In the genomic region with DNA sequence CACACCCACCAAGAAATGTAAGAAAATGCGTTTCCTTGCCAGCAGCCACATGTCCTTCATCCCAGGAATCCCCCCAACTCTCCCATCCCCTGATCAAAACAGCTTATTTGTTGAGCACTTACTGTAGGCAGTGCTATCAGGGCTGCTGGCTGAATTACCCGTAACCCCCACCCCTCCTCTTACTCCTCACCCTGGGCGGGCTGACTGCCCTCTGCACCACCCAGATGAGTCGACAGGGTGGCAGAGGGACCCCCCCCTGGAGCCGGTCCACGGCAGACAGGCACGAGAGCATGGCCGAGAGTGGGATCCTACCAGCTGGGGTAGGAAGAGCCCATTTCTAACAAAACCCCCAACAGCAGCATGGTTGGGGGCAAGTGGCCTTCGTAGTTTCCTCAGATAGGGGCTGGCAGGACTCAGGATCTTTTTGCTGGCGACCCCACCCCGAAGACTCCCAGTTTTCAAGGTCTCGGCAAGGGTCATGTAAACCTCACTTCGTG, we compare ENCODE assay signal across 1 cellular context.
TF ChIP-seq lines count a peak whose summit lies in the region.

No MANE protein-coding gene starts in this region.

TF ChIP-seq in K562, 482 proteins besides CTCF, POLR2A, EP300 and RAD21 (continued from another document and continues in another):
- TF ChIP-seq, protein P1, sequence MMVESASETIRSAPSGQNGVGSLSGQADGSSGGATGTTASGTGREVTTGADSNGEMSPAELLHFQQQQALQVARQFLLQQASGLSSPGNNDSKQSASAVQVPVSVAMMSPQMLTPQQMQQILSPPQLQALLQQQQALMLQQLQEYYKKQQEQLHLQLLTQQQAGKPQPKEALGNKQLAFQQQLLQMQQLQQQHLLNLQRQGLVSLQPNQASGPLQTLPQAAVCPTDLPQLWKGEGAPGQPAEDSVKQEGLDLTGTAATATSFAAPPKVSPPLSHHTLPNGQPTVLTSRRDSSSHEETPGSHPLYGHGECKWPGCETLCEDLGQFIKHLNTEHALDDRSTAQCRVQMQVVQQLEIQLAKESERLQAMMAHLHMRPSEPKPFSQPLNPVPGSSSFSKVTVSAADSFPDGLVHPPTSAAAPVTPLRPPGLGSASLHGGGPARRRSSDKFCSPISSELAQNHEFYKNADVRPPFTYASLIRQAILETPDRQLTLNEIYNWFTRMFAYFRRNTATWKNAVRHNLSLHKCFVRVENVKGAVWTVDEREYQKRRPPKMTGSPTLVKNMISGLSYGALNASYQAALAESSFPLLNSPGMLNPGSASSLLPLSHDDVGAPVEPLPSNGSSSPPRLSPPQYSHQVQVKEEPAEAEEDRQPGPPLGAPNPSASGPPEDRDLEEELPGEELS (CRISPR knock-in tag; IDR thresholded peaks at IDR 0.05; ENCODE audit: borderline replicate concordance): 0 out of 2 replicates have a peak, but pooled peaks have one; percentile 10
- TF ChIP-seq ZNF766 (CRISPR knock-in tag; conservative IDR thresholded peaks at IDR 0.05) (no peak; the same call in 1 of the 2 replicates), ZEB2 (IDR thresholded peaks at IDR 0.05) (no peak), SMARCC2 (IDR thresholded peaks at IDR 0.05; ENCODE audit: low read depth) (no peak), HDAC2 (IDR thresholded peaks at IDR 0.05) (no peak), PCBP1 (IDR thresholded peaks at IDR 0.05; ENCODE audit: low read depth, low read length, poor library complexity, severe bottlenecking) (no peak), CC2D1A (IDR thresholded peaks at IDR 0.05) (no peak), SETDB1 (IDR thresholded peaks at IDR 0.05; ENCODE audit: low read length) (no peak), RCOR1 (IDR thresholded peaks at IDR 0.05; ENCODE audit: borderline replicate concordance in 1 of 2, low read depth in 2 of 2, low read length in 2 of 2) (no peak), BCL6 (CRISPR knock-in tag; IDR thresholded peaks at IDR 0.05) (no peak), ZC3H11A (IDR thresholded peaks at IDR 0.05; ENCODE audit: low read depth, low read length) (no peak), EGR1 (conservative IDR thresholded peaks at IDR 0.05) (no peak), ERF (CRISPR knock-in tag; IDR thresholded peaks at IDR 0.05) (no peak; the same call in 1 of the 2 replicates), CCAR2 (IDR thresholded peaks at IDR 0.05; ENCODE audit: low read depth, low read length) (no peak), ARID1B (IDR thresholded peaks at IDR 0.05) (no peak), ESRRA (IDR thresholded peaks at IDR 0.05; ENCODE audit: borderline replicate concordance, low read depth) (no peak), POLR2AphosphoS2 (IDR thresholded peaks at IDR 0.05; ENCODE audit: low read length) (peak; percentile 28; the same call in 1 of the 2 replicates), BRD9 (IDR thresholded peaks at IDR 0.05; ENCODE audit: low read depth, partially characterized antibody) (no peak), ETV6 (IDR thresholded peaks at IDR 0.05; ENCODE audit: borderline replicate concordance in 1 of 2, low read depth in 2 of 2, low read length in 1 of 2) (no peak), ETV6 (CRISPR knock-in tag; IDR thresholded peaks at IDR 0.05; ENCODE audit: borderline replicate concordance) (peak; percentile 5; the same call in 1 of the 2 replicates), ZNF165 (CRISPR knock-in tag; IDR thresholded peaks at IDR 0.05; ENCODE audit: borderline replicate concordance) (no peak), NFE2L1 (tag; IDR thresholded peaks at IDR 0.05; ENCODE audit: borderline replicate concordance, low read depth) (no peak), NCOA1 (IDR thresholded peaks at IDR 0.05; ENCODE audit: low read depth) (no peak), ZBED1 (IDR thresholded peaks at IDR 0.05) (no peak; the same call in 1 of the 2 replicates), SAP30 (IDR thresholded peaks at IDR 0.05; ENCODE audit: borderline replicate concordance, insufficient read depth, low read depth, low read length, poor library complexity, severe bottlenecking) (no peak), PHTF2 (CRISPR knock-in tag; IDR thresholded peaks at IDR 0.05) (no peak), NFIX (CRISPR knock-in tag; IDR thresholded peaks at IDR 0.05; ENCODE audit: low read depth) (no peak), ZNF384 (IDR thresholded peaks at IDR 0.05; ENCODE audit: low read depth, low read length) (no peak), ZNF79 (CRISPR knock-in tag; IDR thresholded peaks at IDR 0.05; ENCODE audit: low read depth) (no peak), TAF9B (IDR thresholded peaks at IDR 0.05; ENCODE audit: partially characterized antibody) (no peak), IRF2 (CRISPR knock-in tag; IDR thresholded peaks at IDR 0.05) (no peak)
- TF ChIP-seq, protein P2, sequence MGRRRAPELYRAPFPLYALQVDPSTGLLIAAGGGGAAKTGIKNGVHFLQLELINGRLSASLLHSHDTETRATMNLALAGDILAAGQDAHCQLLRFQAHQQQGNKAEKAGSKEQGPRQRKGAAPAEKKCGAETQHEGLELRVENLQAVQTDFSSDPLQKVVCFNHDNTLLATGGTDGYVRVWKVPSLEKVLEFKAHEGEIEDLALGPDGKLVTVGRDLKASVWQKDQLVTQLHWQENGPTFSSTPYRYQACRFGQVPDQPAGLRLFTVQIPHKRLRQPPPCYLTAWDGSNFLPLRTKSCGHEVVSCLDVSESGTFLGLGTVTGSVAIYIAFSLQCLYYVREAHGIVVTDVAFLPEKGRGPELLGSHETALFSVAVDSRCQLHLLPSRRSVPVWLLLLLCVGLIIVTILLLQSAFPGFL (CRISPR knock-in tag; IDR thresholded peaks at IDR 0.05): no peak
- TF ChIP-seq, protein P3, sequence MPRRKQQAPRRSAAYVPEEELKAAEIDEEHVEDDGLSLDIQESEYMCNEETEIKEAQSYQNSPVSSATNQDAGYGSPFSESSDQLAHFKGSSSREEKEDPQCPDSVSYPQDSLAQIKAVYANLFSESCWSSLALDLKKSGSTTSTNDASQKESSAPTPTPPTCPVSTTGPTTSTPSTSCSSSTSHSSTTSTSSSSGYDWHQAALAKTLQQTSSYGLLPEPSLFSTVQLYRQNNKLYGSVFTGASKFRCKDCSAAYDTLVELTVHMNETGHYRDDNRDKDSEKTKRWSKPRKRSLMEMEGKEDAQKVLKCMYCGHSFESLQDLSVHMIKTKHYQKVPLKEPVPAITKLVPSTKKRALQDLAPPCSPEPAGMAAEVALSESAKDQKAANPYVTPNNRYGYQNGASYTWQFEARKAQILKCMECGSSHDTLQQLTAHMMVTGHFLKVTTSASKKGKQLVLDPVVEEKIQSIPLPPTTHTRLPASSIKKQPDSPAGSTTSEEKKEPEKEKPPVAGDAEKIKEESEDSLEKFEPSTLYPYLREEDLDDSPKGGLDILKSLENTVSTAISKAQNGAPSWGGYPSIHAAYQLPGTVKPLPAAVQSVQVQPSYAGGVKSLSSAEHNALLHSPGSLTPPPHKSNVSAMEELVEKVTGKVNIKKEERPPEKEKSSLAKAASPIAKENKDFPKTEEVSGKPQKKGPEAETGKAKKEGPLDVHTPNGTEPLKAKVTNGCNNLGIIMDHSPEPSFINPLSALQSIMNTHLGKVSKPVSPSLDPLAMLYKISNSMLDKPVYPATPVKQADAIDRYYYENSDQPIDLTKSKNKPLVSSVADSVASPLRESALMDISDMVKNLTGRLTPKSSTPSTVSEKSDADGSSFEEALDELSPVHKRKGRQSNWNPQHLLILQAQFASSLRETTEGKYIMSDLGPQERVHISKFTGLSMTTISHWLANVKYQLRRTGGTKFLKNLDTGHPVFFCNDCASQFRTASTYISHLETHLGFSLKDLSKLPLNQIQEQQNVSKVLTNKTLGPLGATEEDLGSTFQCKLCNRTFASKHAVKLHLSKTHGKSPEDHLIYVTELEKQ (CRISPR knock-in tag; IDR thresholded peaks at IDR 0.05): no peak
- TF ChIP-seq, protein P4, sequence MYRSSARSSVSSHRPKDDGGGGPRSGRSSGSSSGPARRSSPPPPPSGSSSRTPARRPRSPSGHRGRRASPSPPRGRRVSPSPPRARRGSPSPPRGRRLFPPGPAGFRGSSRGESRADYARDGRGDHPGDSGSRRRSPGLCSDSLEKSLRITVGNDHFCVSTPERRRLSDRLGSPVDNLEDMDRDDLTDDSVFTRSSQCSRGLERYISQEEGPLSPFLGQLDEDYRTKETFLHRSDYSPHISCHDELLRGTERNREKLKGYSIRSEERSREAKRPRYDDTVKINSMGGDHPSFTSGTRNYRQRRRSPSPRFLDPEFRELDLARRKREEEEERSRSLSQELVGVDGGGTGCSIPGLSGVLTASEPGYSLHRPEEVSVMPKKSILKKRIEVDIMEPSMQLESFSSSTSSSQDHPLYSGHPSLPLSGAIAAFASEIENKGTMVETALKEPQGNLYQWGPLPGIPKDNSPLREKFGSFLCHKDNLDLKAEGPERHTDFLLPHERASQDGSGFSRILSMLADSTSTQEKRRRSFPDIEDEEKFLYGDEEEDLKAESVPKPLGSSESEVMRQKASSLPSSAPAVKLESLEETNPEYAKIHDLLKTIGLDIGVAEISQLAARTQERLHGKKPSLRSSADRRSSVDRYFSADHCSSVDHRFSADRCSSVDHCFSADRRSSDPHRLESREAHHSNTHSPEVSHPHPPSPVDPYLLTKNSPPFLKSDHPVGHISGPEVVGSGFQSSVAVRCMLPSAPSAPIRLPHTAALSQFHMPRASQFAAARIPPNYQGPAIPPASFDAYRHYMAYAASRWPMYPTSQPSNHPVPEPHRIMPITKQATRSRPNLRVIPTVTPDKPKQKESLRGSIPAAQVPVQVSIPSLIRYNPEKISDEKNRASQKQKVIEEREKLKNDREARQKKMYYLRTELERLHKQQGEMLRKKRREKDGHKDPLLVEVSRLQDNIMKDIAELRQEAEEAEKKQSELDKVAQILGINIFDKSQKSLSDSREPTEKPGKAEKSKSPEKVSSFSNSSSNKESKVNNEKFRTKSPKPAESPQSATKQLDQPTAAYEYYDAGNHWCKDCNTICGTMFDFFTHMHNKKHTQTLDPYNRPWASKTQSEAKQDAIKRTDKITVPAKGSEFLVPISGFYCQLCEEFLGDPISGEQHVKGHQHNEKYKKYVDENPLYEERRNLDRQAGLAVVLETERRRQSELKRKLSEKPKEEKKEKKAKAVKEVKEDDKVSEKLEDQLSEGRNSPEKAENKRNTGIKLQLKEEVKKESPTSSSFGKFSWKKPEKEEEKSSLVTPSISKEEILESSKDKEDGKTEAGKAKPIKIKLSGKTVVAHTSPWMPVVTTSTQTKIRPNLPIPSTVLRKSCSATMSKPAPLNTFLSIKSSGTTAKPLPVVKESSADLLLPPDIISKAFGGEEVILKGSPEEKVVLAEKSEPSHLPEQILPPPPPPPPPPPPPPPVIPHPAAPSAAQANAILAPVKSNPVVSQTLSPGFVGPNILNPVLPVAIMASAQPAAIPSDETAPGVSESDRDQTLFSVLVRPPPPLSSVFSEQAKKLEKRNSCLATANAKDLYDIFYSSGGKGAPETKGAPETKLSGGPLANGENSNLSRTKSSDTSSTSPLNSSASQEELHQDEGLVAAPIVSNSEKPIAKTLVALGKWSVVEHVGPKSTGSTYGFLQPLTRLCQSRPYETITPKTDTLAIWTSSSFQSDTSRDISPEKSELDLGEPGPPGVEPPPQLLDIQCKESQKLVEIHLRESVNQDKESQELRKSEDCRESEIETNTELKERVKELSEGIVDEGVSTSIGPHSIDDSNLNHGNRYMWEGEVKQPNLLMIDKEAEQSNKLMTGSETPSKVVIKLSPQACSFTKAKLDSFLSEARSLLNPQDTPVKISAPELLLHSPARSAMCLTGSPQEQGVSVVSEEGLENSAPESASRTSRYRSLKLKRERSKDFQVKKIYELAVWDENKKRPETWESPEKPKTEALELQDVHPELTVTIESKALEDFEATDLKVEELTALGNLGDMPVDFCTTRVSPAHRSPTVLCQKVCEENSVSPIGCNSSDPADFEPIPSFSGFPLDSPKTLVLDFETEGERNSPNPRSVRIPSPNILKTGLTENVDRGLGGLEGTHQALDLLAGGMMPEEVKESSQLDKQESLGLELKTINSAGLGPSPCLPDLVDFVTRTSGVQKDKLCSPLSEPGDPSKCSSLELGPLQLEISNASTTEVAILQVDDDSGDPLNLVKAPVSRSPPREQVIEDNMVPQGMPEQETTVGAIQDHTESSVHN (IDR thresholded peaks at IDR 0.05; ENCODE audit: borderline replicate concordance in 1 of 2, low read depth in 1 of 2): no peak
- TF ChIP-seq, protein P5, sequence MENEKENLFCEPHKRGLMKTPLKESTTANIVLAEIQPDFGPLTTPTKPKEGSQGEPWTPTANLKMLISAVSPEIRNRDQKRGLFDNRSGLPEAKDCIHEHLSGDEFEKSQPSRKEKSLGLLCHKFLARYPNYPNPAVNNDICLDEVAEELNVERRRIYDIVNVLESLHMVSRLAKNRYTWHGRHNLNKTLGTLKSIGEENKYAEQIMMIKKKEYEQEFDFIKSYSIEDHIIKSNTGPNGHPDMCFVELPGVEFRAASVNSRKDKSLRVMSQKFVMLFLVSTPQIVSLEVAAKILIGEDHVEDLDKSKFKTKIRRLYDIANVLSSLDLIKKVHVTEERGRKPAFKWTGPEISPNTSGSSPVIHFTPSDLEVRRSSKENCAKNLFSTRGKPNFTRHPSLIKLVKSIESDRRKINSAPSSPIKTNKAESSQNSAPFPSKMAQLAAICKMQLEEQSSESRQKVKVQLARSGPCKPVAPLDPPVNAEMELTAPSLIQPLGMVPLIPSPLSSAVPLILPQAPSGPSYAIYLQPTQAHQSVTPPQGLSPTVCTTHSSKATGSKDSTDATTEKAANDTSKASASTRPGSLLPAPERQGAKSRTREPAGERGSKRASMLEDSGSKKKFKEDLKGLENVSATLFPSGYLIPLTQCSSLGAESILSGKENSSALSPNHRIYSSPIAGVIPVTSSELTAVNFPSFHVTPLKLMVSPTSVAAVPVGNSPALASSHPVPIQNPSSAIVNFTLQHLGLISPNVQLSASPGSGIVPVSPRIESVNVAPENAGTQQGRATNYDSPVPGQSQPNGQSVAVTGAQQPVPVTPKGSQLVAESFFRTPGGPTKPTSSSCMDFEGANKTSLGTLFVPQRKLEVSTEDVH (IDR thresholded peaks at IDR 0.05; ENCODE audit: low read depth, partially characterized antibody): no peak
- TF ChIP-seq, protein P6, sequence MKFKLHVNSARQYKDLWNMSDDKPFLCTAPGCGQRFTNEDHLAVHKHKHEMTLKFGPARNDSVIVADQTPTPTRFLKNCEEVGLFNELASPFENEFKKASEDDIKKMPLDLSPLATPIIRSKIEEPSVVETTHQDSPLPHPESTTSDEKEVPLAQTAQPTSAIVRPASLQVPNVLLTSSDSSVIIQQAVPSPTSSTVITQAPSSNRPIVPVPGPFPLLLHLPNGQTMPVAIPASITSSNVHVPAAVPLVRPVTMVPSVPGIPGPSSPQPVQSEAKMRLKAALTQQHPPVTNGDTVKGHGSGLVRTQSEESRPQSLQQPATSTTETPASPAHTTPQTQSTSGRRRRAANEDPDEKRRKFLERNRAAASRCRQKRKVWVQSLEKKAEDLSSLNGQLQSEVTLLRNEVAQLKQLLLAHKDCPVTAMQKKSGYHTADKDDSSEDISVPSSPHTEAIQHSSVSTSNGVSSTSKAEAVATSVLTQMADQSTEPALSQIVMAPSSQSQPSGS (CRISPR knock-in tag; IDR thresholded peaks at IDR 0.05): no peak
- TF ChIP-seq, protein P7, sequence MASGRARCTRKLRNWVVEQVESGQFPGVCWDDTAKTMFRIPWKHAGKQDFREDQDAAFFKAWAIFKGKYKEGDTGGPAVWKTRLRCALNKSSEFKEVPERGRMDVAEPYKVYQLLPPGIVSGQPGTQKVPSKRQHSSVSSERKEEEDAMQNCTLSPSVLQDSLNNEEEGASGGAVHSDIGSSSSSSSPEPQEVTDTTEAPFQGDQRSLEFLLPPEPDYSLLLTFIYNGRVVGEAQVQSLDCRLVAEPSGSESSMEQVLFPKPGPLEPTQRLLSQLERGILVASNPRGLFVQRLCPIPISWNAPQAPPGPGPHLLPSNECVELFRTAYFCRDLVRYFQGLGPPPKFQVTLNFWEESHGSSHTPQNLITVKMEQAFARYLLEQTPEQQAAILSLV (tag; IDR thresholded peaks at IDR 0.05): no peak
- TF ChIP-seq, protein P8, sequence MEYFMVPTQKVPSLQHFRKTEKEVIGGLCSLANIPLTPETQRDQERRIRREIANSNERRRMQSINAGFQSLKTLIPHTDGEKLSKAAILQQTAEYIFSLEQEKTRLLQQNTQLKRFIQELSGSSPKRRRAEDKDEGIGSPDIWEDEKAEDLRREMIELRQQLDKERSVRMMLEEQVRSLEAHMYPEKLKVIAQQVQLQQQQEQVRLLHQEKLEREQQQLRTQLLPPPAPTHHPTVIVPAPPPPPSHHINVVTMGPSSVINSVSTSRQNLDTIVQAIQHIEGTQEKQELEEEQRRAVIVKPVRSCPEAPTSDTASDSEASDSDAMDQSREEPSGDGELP (CRISPR knock-in tag; IDR thresholded peaks at IDR 0.05; ENCODE audit: borderline replicate concordance): no peak; the same call in none of the 2 replicates
